ENCODE assay signal across 21 cellular contexts in the genomic region with DNA sequence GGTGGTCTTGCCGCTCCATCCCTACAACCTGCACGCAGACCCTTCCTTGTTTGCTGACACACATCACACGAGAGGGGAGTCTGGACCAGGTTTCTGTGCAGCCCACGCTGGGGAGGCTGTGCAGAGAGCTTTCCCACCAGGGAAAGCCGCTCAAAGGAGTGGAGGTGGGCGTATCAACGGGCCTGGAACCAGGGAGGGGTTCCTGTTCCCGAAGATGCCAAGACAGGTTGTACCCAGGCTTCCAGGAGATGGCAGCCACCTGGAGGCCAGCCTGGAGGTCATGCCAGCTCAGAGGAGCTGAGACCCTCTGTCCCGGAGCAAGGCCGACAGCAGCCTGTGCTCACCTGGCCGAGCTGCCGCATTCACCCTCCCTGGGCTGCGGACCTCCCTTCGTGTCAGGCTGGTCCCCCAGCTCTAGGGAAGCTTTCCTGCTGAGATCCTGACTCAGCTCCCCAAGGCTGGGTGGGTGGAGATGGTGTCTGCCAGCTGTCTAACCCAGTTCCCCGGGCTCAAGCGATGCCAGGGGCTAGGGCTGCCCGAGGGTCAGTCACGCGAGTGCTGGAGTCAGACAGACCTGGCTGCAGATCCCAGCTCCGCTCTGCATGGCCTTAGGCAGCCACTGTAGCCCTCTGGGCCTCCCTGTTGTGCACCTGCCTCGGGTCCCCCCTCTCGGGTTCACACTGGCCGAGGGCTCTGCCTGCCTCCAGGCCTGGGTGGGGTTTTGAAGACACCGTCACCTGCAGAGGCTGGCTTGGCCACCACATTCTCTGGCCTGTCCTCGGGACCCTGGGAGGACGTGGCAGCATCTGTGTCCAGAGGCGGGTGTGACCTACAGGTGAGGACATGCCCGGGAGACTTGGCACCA. TPM values are rescaled to one million over a fixed set of nuclear protein-coding genes. Genes with fewer than 3 reads are reported as not detected.
A peak's percentile ranks its signal among the peaks of the same experiment; 100 is the strongest.
DNase-seq lines count a peak whose midpoint lies in the region; ATAC-seq, FAIRE-seq and TF ChIP-seq lines count a peak whose summit lies in the region.
"Had no signal": no experiment of that assay in that cellular context is flagged by ENCODE, and none has a peak within 500 bp of the region (broad histone marks: within the 10 kb centered on the region; RNA-seq: fewer than 3 reads in every experiment).

No MANE protein-coding gene starts in this region.

- no peak overlapping the region for H3K4me3 Mint-ChIP-seq in stimulated activated naive CD8-positive, alpha-beta T cell treated with anti-CD3 and anti-CD28 coated beads, Interleukin-15, amount 100 ng/mL, for 72 hours
- no peak overlapping the region for H3K4me3 Mint-ChIP-seq in activated T-helper 2 cell treated with anti-CD3 and anti-CD28 coated beads, Interferon-gamma antibody, Interleukin-2, Interleukin-4, amounts not matched to agents 10 μg/mL and 5 μg/mL and 100 μg/mL, durations not matched to agents 14 hours and 24 hours and 36 hours (ENCODE audit: low read depth)
- H3K4me3 Mint-ChIP-seq: CD4-positive, alpha-beta memory T cell had no signal

- no peak overlapping the region for H3K4me2 ChIP-seq in H1 (ENCODE audit: insufficient read depth in 1 of 2, low read depth in 2 of 2, low read length in 2 of 2)

- no peak overlapping the region for H2BK15ac ChIP-seq in H1 (ENCODE audit: low read length)

- H3K4me3 ChIP-seq in H1 (ENCODE audit: extremely low read depth in 1 of 4, insufficient read depth in 2 of 4, low read depth in 3 of 4, low read length in 4 of 4): no peak overlapping the region
- H3K4me3 ChIP-seq in upper lobe of right lung: no peak overlapping the region

- H2BK12ac ChIP-seq in H1 (ENCODE audit: low read depth, low read length): 0 out of 2 replicates have a peak overlapping the region, but pooled peaks have one; percentile 17

- no peaks in the 10 kb centered on the region for H4K20me1 ChIP-seq in H1 (replicated peaks in 1 of 2; ENCODE audit: control insufficient read depth in 1 of 2, insufficient read depth in 2 of 2, low read length in 2 of 2)

- peak; percentile 25 for ATAC-seq in stimulated activated naive CD8-positive, alpha-beta T cell treated with anti-CD3 and anti-CD28 coated beads, Interleukin-15, Interleukin-2, amounts not matched to agents 100 U/mL and 50 U/mL, for 24 hours
- ATAC-seq in stimulated activated naive CD8-positive, alpha-beta T cell treated with anti-CD3 and anti-CD28 coated beads, Interleukin-15, amount 100 ng/mL, for 72 hours: no peak
- peak; percentile 15 for ATAC-seq in upper lobe of right lung

- H3K9me3 ChIP-seq in H1 (ENCODE audit: insufficient read depth in 2 of 2, low read depth in 1 of 2, low read length in 1 of 2) (no peaks in the 10 kb centered on the region), upper lobe of right lung (no peaks in the 10 kb centered on the region)

- no peak overlapping the region for H3K14ac ChIP-seq in H1 (ENCODE audit: insufficient read length)

- no peak for TF ChIP-seq EP300 in H1 (IDR thresholded peaks at IDR 0.05; ENCODE audit: borderline replicate concordance in 1 of 2, low read depth in 2 of 2, low read length in 2 of 2)

- DNase-seq in stimulated activated naive CD8-positive, alpha-beta T cell treated with anti-CD3 and anti-CD28 coated beads, Interleukin-15, Interleukin-2, amounts not matched to agents 100 U/mL and 50 U/mL, for 24 hours: no peak
- no peak for DNase-seq in stimulated activated naive CD8-positive, alpha-beta T cell treated with anti-CD3 and anti-CD28 coated beads, Interleukin-15, amount 100 ng/mL, for 72 hours
- DNase-seq in H1 (ENCODE audit: low read depth in 1 of 2, low spot score in 2 of 2): no peak
- no peak for DNase-seq in upper lobe of right lung
- no peak for DNase-seq in activated T-helper 2 cell treated with anti-CD3 and anti-CD28 coated beads, Interferon-gamma antibody, Interleukin-2, Interleukin-4, amounts not matched to agents 10 μg/mL and 5 μg/mL and 100 μg/mL, durations not matched to agents 14 hours and 24 hours and 36 hours (ENCODE audit: low spot score)
- DNase-seq in NCI-H1436 (lab: John Stamatoyannopoulos, UW): no peak
- DNase-seq: C1 segment of cervical spinal cord; Calu3; CD4-positive, alpha-beta memory T cell; COR-L47; DMS53; DMS79 treated with DMSO at 0.1 percent for 48 hours; GF-D8; GOT3; H7; HCEC 1CT had no signal

- H3K4me1 Mint-ChIP-seq in stimulated activated naive CD8-positive, alpha-beta T cell treated with anti-CD3 and anti-CD28 coated beads, Interleukin-15, amount 100 ng/mL, for 72 hours: no peaks in the 10 kb centered on the region
- no peaks in the 10 kb centered on the region for H3K4me1 Mint-ChIP-seq in activated T-helper 2 cell treated with anti-CD3 and anti-CD28 coated beads, Interferon-gamma antibody, Interleukin-2, Interleukin-4, amounts not matched to agents 10 μg/mL and 5 μg/mL and 100 μg/mL, durations not matched to agents 14 hours and 24 hours and 36 hours (ENCODE audit: low read depth)
- H3K4me1 Mint-ChIP-seq: CD4-positive, alpha-beta memory T cell had no signal

- H2BK5ac ChIP-seq in H1 (ENCODE audit: low read depth, low read length): no peak overlapping the region

- no peak overlapping the region for H2AFZ ChIP-seq in H1 (ENCODE audit: low read length)

- FAIRE-seq in H1 (lab: Jason Lieb, UNC): no peak
- FAIRE-seq: GM12891, GM18507 had no signal

- no peak overlapping the region for H3K9ac ChIP-seq in H1 (replicated peaks in 1 of 4; ENCODE audit: extremely low read depth in 1 of 4, low read depth in 3 of 4, low read length in 3 of 4)

- H3K27ac Mint-ChIP-seq in stimulated activated naive CD8-positive, alpha-beta T cell treated with anti-CD3 and anti-CD28 coated beads, Interleukin-15, amount 100 ng/mL, for 72 hours: no peak overlapping the region
- H3K27ac Mint-ChIP-seq in activated T-helper 2 cell treated with anti-CD3 and anti-CD28 coated beads, Interferon-gamma antibody, Interleukin-2, Interleukin-4, amounts not matched to agents 10 μg/mL and 5 μg/mL and 100 μg/mL, durations not matched to agents 14 hours and 24 hours and 36 hours: no peak overlapping the region
- H3K27ac Mint-ChIP-seq: CD4-positive, alpha-beta memory T cell had no signal

- no peak overlapping the region for H3K4ac ChIP-seq in H1 (replicated peaks; ENCODE audit: insufficient read length, low read depth, low read length)

- H3K23me2 ChIP-seq in H1 (ENCODE audit: low read depth, low read length): no peaks in the 10 kb centered on the region

- no peak for TF ChIP-seq RAD21 in H1 (IDR thresholded peaks at IDR 0.05 in 1 of 2, conservative IDR thresholded peaks at IDR 0.05 in 1 of 2; ENCODE audit: low read depth in 2 of 2, low read length in 2 of 2)

- H3K18ac ChIP-seq in H1 (ENCODE audit: extremely low read depth, low read length): no peak overlapping the region

- WGBS in H1 (ENCODE audit: extremely low coverage in 1 of 2, insufficient coverage in 1 of 2, insufficient read length in 1 of 2, insufficient replicate concordance in 2 of 2, low coverage in 1 of 2, low lambda C conversion rate in 2 of 2, missing lambda C conversion rate in 1 of 2), 2 experiments: 91% methylated on average over 26 of the region's 28 CpGs; no CpG with 5 or more reads in 1 of the 2 experiments

- H3K4me1 ChIP-seq in H1 (replicated peaks in 1 of 4; ENCODE audit: control insufficient read depth in 3 of 4, insufficient read depth in 4 of 4, low read length in 3 of 4) (no peaks in the 10 kb centered on the region; a peak in 1 of 7 replicates), upper lobe of right lung (no peaks in the 10 kb centered on the region)

- no peak overlapping the region for H3K23ac ChIP-seq in H1 (ENCODE audit: insufficient read length)

- no peak overlapping the region for H3K56ac ChIP-seq in H1 (replicated peaks; ENCODE audit: insufficient read length, low read depth, low read length)

- H3K27me3 ChIP-seq in H1 (replicated peaks in 1 of 4; ENCODE audit: control insufficient read depth in 3 of 4, extremely low read depth in 1 of 4, insufficient read depth in 3 of 4, low read length in 3 of 4) (no peaks in the 10 kb centered on the region), upper lobe of right lung (peaks cover 38% of the 10 kb centered on the region)

- H4K8ac ChIP-seq in H1 (ENCODE audit: extremely low read depth, insufficient read depth, low read length): no peak overlapping the region

- H4K5ac ChIP-seq in H1 (ENCODE audit: insufficient read length, low read depth, low read length): no peak overlapping the region

- CTCF ChIA-PET in H1 (lab: Charles Lee; ENCODE audit: partially characterized antibody): interaction anchor here (0.7 to 3.7 kb wide), 7 partner anchors 11 to 135 kb away, joined by 3 to 21 read pairs (median 5); no protein-coding TSS in a partner anchor

- H2BK120ac ChIP-seq in H1 (replicated peaks; ENCODE audit: low read depth, low read length): no peak overlapping the region

- no peak for TF ChIP-seq CTCF in H1 (IDR thresholded peaks at IDR 0.05; ENCODE audit: control extremely low read depth in 1 of 3, insufficient read depth in 1 of 3, low read depth in 1 of 3, low read length in 3 of 3)
- TF ChIP-seq CTCF in upper lobe of right lung (IDR thresholded peaks at IDR 0.05): no peak

- no peak overlapping the region for H3K27ac ChIP-seq in H1 (ENCODE audit: low read depth, low read length)
- no peak overlapping the region for H3K27ac ChIP-seq in upper lobe of right lung

- no peaks in the 10 kb centered on the region for H3K36me3 ChIP-seq in H1 (ENCODE audit: control insufficient read depth in 2 of 4, insufficient read depth in 4 of 4, low read length in 3 of 4)
- no peaks in the 10 kb centered on the region for H3K36me3 ChIP-seq in upper lobe of right lung

- no peaks in the 10 kb centered on the region for H3K79me1 ChIP-seq in H1 (ENCODE audit: low read depth, low read length)

- H4K91ac ChIP-seq in H1 (replicated peaks; ENCODE audit: insufficient read length, low read length): no peak overlapping the region

- H3K79me2 ChIP-seq in H1 (ENCODE audit: control insufficient read depth in 1 of 2, insufficient read depth in 2 of 2, low read length in 2 of 2): no peaks in the 10 kb centered on the region

- H3K27me3 Mint-ChIP-seq in stimulated activated naive CD8-positive, alpha-beta T cell treated with anti-CD3 and anti-CD28 coated beads, Interleukin-15, amount 100 ng/mL, for 72 hours: peaks cover 17% of the 10 kb centered on the region
- peaks cover 3% of the 10 kb centered on the region for H3K27me3 Mint-ChIP-seq in activated T-helper 2 cell treated with anti-CD3 and anti-CD28 coated beads, Interferon-gamma antibody, Interleukin-2, Interleukin-4, amounts not matched to agents 10 μg/mL and 5 μg/mL and 100 μg/mL, durations not matched to agents 14 hours and 24 hours and 36 hours (ENCODE audit: low read depth)

- H3K9me3 Mint-ChIP-seq in stimulated activated naive CD8-positive, alpha-beta T cell treated with anti-CD3 and anti-CD28 coated beads, Interleukin-15, amount 100 ng/mL, for 72 hours: no peaks in the 10 kb centered on the region
- H3K9me3 Mint-ChIP-seq in activated T-helper 2 cell treated with anti-CD3 and anti-CD28 coated beads, Interferon-gamma antibody, Interleukin-2, Interleukin-4, amounts not matched to agents 10 μg/mL and 5 μg/mL and 100 μg/mL, durations not matched to agents 14 hours and 24 hours and 36 hours: no peaks in the 10 kb centered on the region
- H3K9me3 Mint-ChIP-seq: CD4-positive, alpha-beta memory T cell had no signal

- no peak for TF ChIP-seq POLR2A in H1 (IDR thresholded peaks at IDR 0.05; ENCODE audit: control extremely low read depth in 1 of 2, low read depth in 2 of 2, low read length in 2 of 2)

- intact Hi-C loops in upper lobe of right lung (cut with DNase I): no loop called here
- intact Hi-C loops in activated T-helper 2 cell treated with anti-CD3 and anti-CD28 coated beads, Interferon-gamma antibody, Interleukin-2, Interleukin-4, amounts not matched to agents 10 μg/mL and 5 μg/mL and 100 μg/mL, durations not matched to agents 14 hours and 24 hours and 36 hours (cut with micrococcal nuclease): no loop called here

- no peak overlapping the region for H2BK20ac ChIP-seq in H1 (ENCODE audit: low read length)

- H3K36me3 Mint-ChIP-seq in activated T-helper 2 cell treated with anti-CD3 and anti-CD28 coated beads, Interferon-gamma antibody, Interleukin-2, Interleukin-4, amounts not matched to agents 10 μg/mL and 5 μg/mL and 100 μg/mL, durations not matched to agents 14 hours and 24 hours and 36 hours (ENCODE audit: low read depth): no peaks in the 10 kb centered on the region
- H3K36me3 Mint-ChIP-seq: CD4-positive, alpha-beta memory T cell had no signal

- H2AK5ac ChIP-seq in H1 (ENCODE audit: low read depth, low read length): no peak overlapping the region

- POLR2A ChIA-PET in H1 (lab: Charles Lee; ENCODE audit: partially characterized antibody): no interaction called here

RNA-seq across cellular contexts. Expression of gene QSOX2, which starts 28.5 kb away (rescaled TPM):
- 27.5 and 28.6 TPM in 2 replicates for total RNA-seq in H1 (2021; fragmentation: NEBNext Ultra II Directional; extraction: Animal tissue kit (Norgen Biotek cat#: 25700))
- polyA plus RNA-seq in H1 (2011; rRNA removed): 18.0 and 21.8 TPM in 2 replicates
- polyA plus RNA-seq in H1 (2011; cell fraction: cytosol; rRNA removed): 20.4 TPM
- 52.2 TPM for polyA plus RNA-seq in H1 (2011; cell fraction: nucleus; rRNA removed)
- polyA plus RNA-seq in H1 (2012, experiment 1 of 2): 18.2 to 24.6 TPM (median 21.8 TPM) in 4 replicates
- polyA plus RNA-seq in H1 (2012, experiment 2 of 2): 13.5 TPM
- polyA plus RNA-seq in H1 (2013, experiment 1 of 2): 27.3 TPM
- 25.5 TPM for polyA plus RNA-seq in H1 (2013, experiment 2 of 2)
- polyA minus RNA-seq in H1 (2011; rRNA and poly(A)+ RNA removed): 17.0 and 19.8 TPM in 2 replicates
- polyA minus RNA-seq in H1 (2011; cell fraction: cytosol; rRNA and poly(A)+ RNA removed): 10.7 TPM
- 13.1 TPM for polyA minus RNA-seq in H1 (2011; cell fraction: nucleus; rRNA and poly(A)+ RNA removed)
- total RNA-seq in upper lobe of right lung: 13.1 TPM
- 24.9 and 25.4 TPM in 2 replicates for total RNA-seq in activated T-helper 2 cell treated with anti-CD3 and anti-CD28 coated beads, Interferon-gamma antibody, Interleukin-2, Interleukin-4, amounts not matched to agents 10 μg/mL and 5 μg/mL and 100 μg/mL, durations not matched to agents 14 hours and 24 hours and 36 hours

RNA-seq across cellular contexts. Expression of gene CCDC187, which starts 29.7 kb away (rescaled TPM):
- not detected in 2 replicates for total RNA-seq in H1 (2021; fragmentation: NEBNext Ultra II Directional; extraction: Animal tissue kit (Norgen Biotek cat#: 25700))
- polyA plus RNA-seq in H1 (2011; rRNA removed): 0.02 TPM in 2 replicates
- 0.01 TPM for polyA plus RNA-seq in H1 (2011; cell fraction: cytosol; rRNA removed)
- polyA plus RNA-seq in H1 (2011; cell fraction: nucleus; rRNA removed): 0.07 TPM
- polyA plus RNA-seq in H1 (2012, experiment 1 of 2): 0.03 TPM in 2 of 4 replicates, not detected in the others
- polyA plus RNA-seq in H1 (2012, experiment 2 of 2): 0.03 TPM
- polyA plus RNA-seq in H1 (2013, experiment 1 of 2): 0.02 TPM
- polyA plus RNA-seq in H1 (2013, experiment 2 of 2): under 0.01 TPM
- polyA minus RNA-seq in H1 (2011; rRNA and poly(A)+ RNA removed): 0.06 TPM in 1 of 2 replicates, not detected in the other
- polyA minus RNA-seq in H1 (2011; cell fraction: cytosol; rRNA and poly(A)+ RNA removed): not detected
- polyA minus RNA-seq in H1 (2011; cell fraction: nucleus; rRNA and poly(A)+ RNA removed): not detected
- total RNA-seq in upper lobe of right lung: 0.09 TPM
- total RNA-seq in activated T-helper 2 cell treated with anti-CD3 and anti-CD28 coated beads, Interferon-gamma antibody, Interleukin-2, Interleukin-4, amounts not matched to agents 10 μg/mL and 5 μg/mL and 100 μg/mL, durations not matched to agents 14 hours and 24 hours and 36 hours: 0.02 TPM in 1 of 2 replicates, not detected in the other
- total RNA-seq: A673; CD4-positive, alpha-beta memory T cell; Daoy; H7 had no signal
- polyA plus RNA-seq: BJ; CD4-positive, alpha-beta memory T cell had no signal

RNA-seq across cellular contexts. Expression of gene GPSM1, which starts 53.2 kb away (rescaled TPM):
- 15.7 and 18.0 TPM in 2 replicates for total RNA-seq in H1 (2021; fragmentation: NEBNext Ultra II Directional; extraction: Animal tissue kit (Norgen Biotek cat#: 25700))
- polyA plus RNA-seq in H1 (2011; rRNA removed): 12.8 and 19.8 TPM in 2 replicates
- polyA plus RNA-seq in H1 (2011; cell fraction: cytosol; rRNA removed): 13.8 TPM
- 39.2 TPM for polyA plus RNA-seq in H1 (2011; cell fraction: nucleus; rRNA removed)
- polyA plus RNA-seq in H1 (2012, experiment 1 of 2): 9.3 to 15.2 TPM (median 14.5 TPM) in 4 replicates
- polyA plus RNA-seq in H1 (2012, experiment 2 of 2): 12.0 TPM
- 14.4 TPM for polyA plus RNA-seq in H1 (2013, experiment 1 of 2)
- polyA plus RNA-seq in H1 (2013, experiment 2 of 2): 13.9 TPM
- 3.5 and 4.2 TPM in 2 replicates for polyA minus RNA-seq in H1 (2011; rRNA and poly(A)+ RNA removed)
- 12.7 TPM for polyA minus RNA-seq in H1 (2011; cell fraction: cytosol; rRNA and poly(A)+ RNA removed)
- polyA minus RNA-seq in H1 (2011; cell fraction: nucleus; rRNA and poly(A)+ RNA removed): 11.2 TPM
- 27.3 TPM for total RNA-seq in upper lobe of right lung
- total RNA-seq in activated T-helper 2 cell treated with anti-CD3 and anti-CD28 coated beads, Interferon-gamma antibody, Interleukin-2, Interleukin-4, amounts not matched to agents 10 μg/mL and 5 μg/mL and 100 μg/mL, durations not matched to agents 14 hours and 24 hours and 36 hours: 24.5 and 25.8 TPM in 2 replicates
